Comparison of ENCODE assay signal across 14 cellular contexts in the genomic region with DNA sequence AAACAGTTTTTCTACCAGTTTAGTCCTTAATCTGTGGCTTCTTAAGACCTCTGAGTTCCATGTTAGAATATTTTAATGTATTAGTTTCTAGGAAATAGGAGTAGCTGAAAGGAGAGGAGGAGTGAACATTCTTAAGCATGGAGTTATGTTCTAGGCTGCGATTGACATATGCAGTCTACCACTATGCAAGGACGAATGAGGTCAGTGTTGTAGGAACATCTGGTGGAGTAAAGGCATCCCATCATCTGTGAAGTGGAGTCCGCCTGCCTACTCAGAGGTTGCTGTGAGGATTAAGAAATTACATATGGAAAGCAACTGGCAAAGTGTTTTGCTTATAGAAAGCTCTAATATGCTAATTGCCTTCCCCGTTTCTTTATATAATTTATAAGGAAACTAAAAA. TPM values are rescaled to one million over a fixed set of nuclear protein-coding genes. Genes with fewer than 3 reads are reported as not detected.
DNase-seq lines count a peak whose midpoint lies in the region; ATAC-seq and TF ChIP-seq lines count a peak whose summit lies in the region.
"Had no signal": no experiment of that assay in that cellular context is flagged by ENCODE, and none has a peak within 500 bp of the region (broad histone marks: within the 10 kb centered on the region; RNA-seq: fewer than 3 reads in every experiment).

No MANE protein-coding gene starts in this region.

- no peak for ATAC-seq in HG02642 (IDR thresholded peaks at IDR 0.05; ENCODE audit: poor library complexity, unreplicated experiment)
- ATAC-seq: CD8-positive, alpha-beta T cell; GM23338 had no signal

- H3K36me3 Mint-ChIP-seq in endothelial cell (ENCODE audit: low read depth, unreplicated experiment) (peaks cover 22% of the 10 kb centered on the region), Calu3 (ENCODE audit: insufficient read depth, unreplicated experiment) (peaks cover 10% of the 10 kb centered on the region)

- no peak overlapping the region for H3K4me3 ChIP-seq in neutrophil (ENCODE audit: low read depth in 1 of 2, low read length in 1 of 2)
- H3K4me3 ChIP-seq: GM23338 had no signal

- H3K4me1 ChIP-seq in neutrophil (ENCODE audit: control insufficient read depth in 1 of 2, insufficient read depth in 1 of 2, low read depth in 1 of 2, low read length in 1 of 2), result peaks cover 9 to 12% of the 10 kb centered on the region in 2 experiments

- H3K27me3 ChIP-seq in neutrophil, result no peaks in the 10 kb centered on the region

- CTCF ChIA-PET in Calu3 (lab: Charles Lee), result no interaction called here

- TF ChIP-seq CTCF in endothelial cell (IDR thresholded peaks at IDR 0.05; ENCODE audit: unreplicated experiment) (no peak), neutrophil (IDR thresholded peaks at IDR 0.05) (no peak), Calu3 (IDR thresholded peaks at IDR 0.05; ENCODE audit: unreplicated experiment) (no peak)

- H3K4me1 Mint-ChIP-seq in endothelial cell (ENCODE audit: unreplicated experiment) (no peaks in the 10 kb centered on the region), Calu3 (ENCODE audit: low read depth, unreplicated experiment) (peaks cover 11% of the 10 kb centered on the region)

- H3K27me3 Mint-ChIP-seq in endothelial cell (ENCODE audit: unreplicated experiment) (no peaks in the 10 kb centered on the region), Calu3 (ENCODE audit: unreplicated experiment) (no peaks in the 10 kb centered on the region)

- H3K4me3 Mint-ChIP-seq in endothelial cell (ENCODE audit: unreplicated experiment), result peak overlapping the region; percentile 13
- no peak overlapping the region for H3K4me3 Mint-ChIP-seq in Calu3 (ENCODE audit: low read depth, unreplicated experiment)
- H3K4me3 Mint-ChIP-seq: CD14-positive monocyte; CD8-positive, alpha-beta T cell; GM23338 had no signal

- DNase-seq in NCI-H446 treated with DMSO at 0.1 percent for 48 hours (lab: John Stamatoyannopoulos, UW) (peak; percentile 1), NCI-H446 (lab: John Stamatoyannopoulos, UW) (no peak), NCI-H524 treated with DMSO at 0.1 percent for 48 hours (lab: John Stamatoyannopoulos, UW) (peak; percentile 36), endothelial cell (ENCODE audit: low spot score) (no peak), cardiac septum (ENCODE audit: low spot score) (no peak), Calu3 (no peak)
- DNase-seq: CD8-positive, alpha-beta T cell; COR-L47; H7 had no signal

- H3K27ac ChIP-seq in neutrophil, result peak overlapping the region; percentile 69
- H3K27ac ChIP-seq: 22Rv1 had no signal

- peaks cover 19% of the 10 kb centered on the region for H3K36me3 ChIP-seq in neutrophil

- H3K27ac Mint-ChIP-seq in endothelial cell (ENCODE audit: unreplicated experiment) (no peak overlapping the region), Calu3 (ENCODE audit: unreplicated experiment) (no peak overlapping the region)
- H3K27ac Mint-ChIP-seq: CD8-positive, alpha-beta T cell; GM23338 had no signal

- BruUV-seq in Calu3 (replicated peaks; lab: Mats Ljungman, UMichigan), result no TSS peak

- intact Hi-C loops in cardiac septum (cut with DNase I), result no loop called here
- intact Hi-C loops in Calu3 (cut with micrococcal nuclease; ENCODE audit: unreplicated experiment), result no loop called here

- no peaks in the 10 kb centered on the region for H3K9me3 ChIP-seq in neutrophil

- H3K9me3 Mint-ChIP-seq in endothelial cell (ENCODE audit: unreplicated experiment), result no peaks in the 10 kb centered on the region
- no peaks in the 10 kb centered on the region for H3K9me3 Mint-ChIP-seq in Calu3 (ENCODE audit: low read depth, unreplicated experiment)
- H3K9me3 Mint-ChIP-seq: CD8-positive, alpha-beta T cell; GM23338 had no signal

RNA-seq across cellular contexts. Expression of a gene that starts 45.1 kb away (rescaled TPM):
- total RNA-seq in endothelial cell (ENCODE audit: unreplicated experiment), result 16.2 TPM
- total RNA-seq in cardiac septum, result 32.0 TPM
- 47.6 and 52.1 TPM in 2 replicates for total RNA-seq in Calu3 (2022)

RNA-seq across cellular contexts. Expression of a gene that starts 52.2 kb away (rescaled TPM):
- total RNA-seq in endothelial cell (ENCODE audit: unreplicated experiment), result 3,652 TPM
- 1,100 TPM for total RNA-seq in cardiac septum
- total RNA-seq in Calu3 (2022), result 2,415 and 2,676 TPM in 2 replicates

RNA-seq across cellular contexts. Expression of a gene that starts 52.7 kb away (rescaled TPM):
- total RNA-seq in endothelial cell (ENCODE audit: unreplicated experiment), result 19.3 TPM
- 3.7 TPM for total RNA-seq in cardiac septum
- 33.2 and 34.5 TPM in 2 replicates for total RNA-seq in Calu3 (2022)

Comparison
In these comparisons a context has a peak if more than half of its experiments do, and no peak if none do; other contexts are left out.
1. DNase-seq: peak in NCI-H446 treated with DMSO at 0.1 percent for 48 hours (single experiment) and NCI-H524 treated with DMSO at 0.1 percent for 48 hours (single experiment); none in NCI-H446 (0 of 2), endothelial cell (single experiment), cardiac septum (single experiment) and Calu3 (single experiment).